ENCODE assay signal across 1 cellular context in the genomic region with DNA sequence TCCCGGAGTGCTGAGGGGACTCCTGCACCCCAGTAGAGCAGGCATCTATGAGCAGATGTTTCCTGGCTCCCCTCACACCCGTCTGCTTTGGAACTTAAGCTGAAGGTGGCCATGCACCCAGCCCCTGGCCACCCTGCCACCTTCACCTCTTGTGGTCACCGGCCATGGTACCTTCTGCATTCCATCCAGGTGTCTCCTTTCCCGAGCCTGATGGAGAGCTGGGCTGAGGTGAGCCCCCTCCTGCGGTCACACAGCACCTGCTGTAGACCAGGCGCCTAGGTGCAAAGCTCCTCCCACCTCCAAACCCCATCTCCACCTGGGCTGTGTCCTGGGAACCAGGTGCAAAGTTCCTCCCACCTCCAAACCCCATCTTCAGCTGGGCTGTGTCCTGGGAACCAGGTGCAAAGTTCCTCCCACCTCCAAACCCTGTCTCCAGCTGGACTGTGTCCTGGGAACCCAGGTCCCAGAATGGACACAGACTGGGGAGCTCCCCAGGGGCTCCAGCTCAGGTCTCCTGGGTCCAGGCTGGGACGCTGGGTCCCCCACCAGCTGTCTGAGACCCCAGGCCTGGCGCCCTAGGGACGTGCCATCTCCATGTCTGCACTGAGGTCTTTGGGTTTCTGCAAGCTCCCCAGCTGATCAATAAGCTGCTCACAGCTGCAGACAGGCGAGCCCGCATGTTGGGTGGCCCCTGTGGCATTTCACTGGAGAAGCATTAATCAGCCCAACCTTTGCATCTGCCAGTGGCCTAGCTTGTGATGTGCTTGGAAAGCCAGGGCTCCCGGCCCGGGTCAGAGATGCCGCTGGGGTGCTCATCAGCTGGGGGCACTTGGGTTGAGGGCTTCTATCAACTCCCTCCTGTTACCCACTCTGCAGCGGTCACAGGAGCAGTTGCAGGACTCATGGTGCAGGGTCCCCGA.
TF ChIP-seq lines count a peak whose summit lies in the region.

No MANE protein-coding gene starts in this region.

TF ChIP-seq in A549, 52 proteins besides CTCF, POLR2A, EP300 and RAD21 (continued from another document):
- TF ChIP-seq, protein P1, sequence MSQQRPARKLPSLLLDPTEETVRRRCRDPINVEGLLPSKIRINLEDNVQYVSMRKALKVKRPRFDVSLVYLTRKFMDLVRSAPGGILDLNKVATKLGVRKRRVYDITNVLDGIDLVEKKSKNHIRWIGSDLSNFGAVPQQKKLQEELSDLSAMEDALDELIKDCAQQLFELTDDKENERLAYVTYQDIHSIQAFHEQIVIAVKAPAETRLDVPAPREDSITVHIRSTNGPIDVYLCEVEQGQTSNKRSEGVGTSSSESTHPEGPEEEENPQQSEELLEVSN (IDR thresholded peaks at IDR 0.05; ENCODE audit: borderline replicate concordance, low read depth) = no peak
- TF ChIP-seq, protein P2, sequence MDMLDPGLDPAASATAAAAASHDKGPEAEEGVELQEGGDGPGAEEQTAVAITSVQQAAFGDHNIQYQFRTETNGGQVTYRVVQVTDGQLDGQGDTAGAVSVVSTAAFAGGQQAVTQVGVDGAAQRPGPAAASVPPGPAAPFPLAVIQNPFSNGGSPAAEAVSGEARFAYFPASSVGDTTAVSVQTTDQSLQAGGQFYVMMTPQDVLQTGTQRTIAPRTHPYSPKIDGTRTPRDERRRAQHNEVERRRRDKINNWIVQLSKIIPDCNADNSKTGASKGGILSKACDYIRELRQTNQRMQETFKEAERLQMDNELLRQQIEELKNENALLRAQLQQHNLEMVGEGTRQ (IDR thresholded peaks at IDR 0.05) = no peak
- TF ChIP-seq CEBPB (IDR thresholded peaks at IDR 0.05) (no peak), EHMT2 (IDR thresholded peaks at IDR 0.05; ENCODE audit: low read depth) (no peak)
TF ChIP-seq in A549: peak in this region for 0.
